29 cellular contexts compared by ENCODE assay signal in the genomic region with DNA sequence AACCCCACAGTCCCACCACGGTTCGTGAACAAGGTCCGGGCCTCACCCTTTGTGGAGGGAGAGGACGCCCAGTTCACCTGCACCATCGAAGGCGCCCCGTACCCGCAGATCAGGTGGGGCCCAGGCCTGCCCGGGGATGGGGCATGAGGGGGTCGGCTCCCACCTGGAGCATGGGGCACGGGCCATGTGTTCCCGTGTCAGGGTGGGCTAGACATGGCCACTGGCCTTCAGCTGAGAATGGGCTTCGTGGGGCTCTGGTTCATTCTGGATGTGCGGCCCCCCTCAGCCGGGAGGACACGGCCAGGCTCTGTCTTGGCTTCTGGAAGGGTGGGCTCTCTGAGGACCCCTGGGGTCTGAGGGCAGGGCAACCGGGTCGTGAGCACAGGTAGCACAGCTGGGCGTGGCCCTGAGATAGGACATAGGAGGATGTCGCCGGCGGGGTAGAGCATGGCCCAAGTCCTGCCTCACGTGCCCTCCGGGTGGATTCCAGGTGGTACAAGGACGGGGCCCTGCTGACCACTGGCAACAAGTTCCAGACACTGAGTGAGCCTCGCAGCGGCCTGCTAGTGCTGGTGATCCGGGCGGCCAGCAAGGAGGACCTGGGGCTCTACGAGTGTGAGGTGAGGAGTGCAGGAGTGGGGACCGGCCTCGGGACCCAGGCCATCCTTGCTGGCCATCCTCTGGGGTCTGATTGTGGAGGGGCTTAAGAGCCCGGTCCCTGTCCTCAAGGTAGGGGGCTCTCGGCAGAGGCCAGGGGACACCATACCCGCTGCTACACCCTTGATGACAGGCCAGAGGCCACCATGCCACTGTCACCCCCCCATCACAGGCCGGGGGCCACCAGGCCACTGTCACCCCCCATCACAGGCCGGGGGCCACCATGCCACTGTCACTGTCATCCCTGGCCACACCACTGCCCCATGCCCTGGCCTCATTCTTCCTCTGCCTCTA. TPM values are rescaled to one million over a fixed set of nuclear protein-coding genes. Genes with fewer than 3 reads are reported as not detected.
DNase-seq lines count a peak whose midpoint lies in the region; ATAC-seq and TF ChIP-seq lines count a peak whose summit lies in the region.
"Had no signal": no experiment of that assay in that cellular context is flagged by ENCODE, and none has a peak within 500 bp of the region (broad histone marks: within the 10 kb centered on the region; RNA-seq: fewer than 3 reads in every experiment).

No MANE protein-coding gene starts in this region.

- H3K27ac ChIP-seq in adrenal gland (no peak overlapping the region), left ventricle myocardium inferior (replicated peaks) (no peak overlapping the region), ovary (no peak overlapping the region)
- H3K27ac ChIP-seq: ascending aorta, dorsolateral prefrontal cortex, neural progenitor cell, upper lobe of left lung had no signal

- no peaks in the 10 kb centered on the region for H3K4me1 ChIP-seq in BE2C
- H3K4me1 ChIP-seq in adrenal gland (replicated peaks in 1 of 2), result no peaks in the 10 kb centered on the region
- H3K4me1 ChIP-seq in left ventricle myocardium inferior, result peaks cover 19% of the 10 kb centered on the region
- H3K4me1 ChIP-seq in ovary (ENCODE audit: insufficient read depth), result no peaks in the 10 kb centered on the region
- H3K4me1 ChIP-seq: ascending aorta, neural progenitor cell, upper lobe of left lung had no signal

- no peaks in the 10 kb centered on the region for H3K9me3 ChIP-seq in BE2C
- no peaks in the 10 kb centered on the region for H3K9me3 ChIP-seq in adrenal gland (replicated peaks in 1 of 3)
- no peaks in the 10 kb centered on the region for H3K9me3 ChIP-seq in left ventricle myocardium inferior (replicated peaks)
- no peaks in the 10 kb centered on the region for H3K9me3 ChIP-seq in ovary
- H3K9me3 ChIP-seq: ascending aorta, upper lobe of left lung had no signal

- DNase-seq in BE2C (peak; percentile 5), adrenal gland (peak in 6 of 7 donors; percentile 1 to 35 (median 15)), left ventricle myocardium inferior (peak; percentile 13), ovary (peak in 4 of 5 donors; percentile 7 to 32 (median 12)), HT-29 (ENCODE audit: low spot score) (no peak), glomerular visceral epithelial cell (ENCODE audit: extremely low spot score) (no peak)
- DNase-seq: ACHN; activated B cell treated with CpG ODN at 0.5 μM for 24 hours; activated T-cell treated with anti-CD3 and anti-CD28 coated beads, Interleukin-2, amount 50 U/mL, for 72 hours; DMS153; IMR-90; islet precursor cell; NCI-H1092; NCI-H187; NCI-H2171 treated with DMSO at 0.1 percent for 48 hours; NCI-H524; PC-3; SHP77 treated with DMSO at 0.1 percent for 48 hours; small intestine; stimulated activated CD4-positive, alpha-beta T cell treated with anti-CD3 and anti-CD28 coated beads, Interleukin-1b, Interleukin-23, amount 100 ng/mL, for 48 hours; stimulated activated CD8-positive, alpha-beta memory T cell treated with anti-CD3 and anti-CD28 coated beads, Interleukin-4, amount 100 ng/mL, for 48 hours; SW 1271; T1000 had no signal

- intact Hi-C loops in adrenal gland (cut with DNase I) (no loop called here), left ventricle myocardium inferior (cut with micrococcal nuclease) (no loop called here), ovary (cut with DNase I) (no loop called here)

- H3K4me3 ChIP-seq in BE2C (ENCODE audit: low read depth, low read length), result no peak overlapping the region
- H3K4me3 ChIP-seq in adrenal gland, result no peak overlapping the region
- H3K4me3 ChIP-seq in left ventricle myocardium inferior, result no peak overlapping the region
- no peak overlapping the region for H3K4me3 ChIP-seq in ovary
- H3K4me3 ChIP-seq: ascending aorta, dorsolateral prefrontal cortex, neural progenitor cell, upper lobe of left lung had no signal

- TF ChIP-seq CTCF in BE2C (IDR thresholded peaks at IDR 0.05; ENCODE audit: low read depth, low read length), result no peak
- TF ChIP-seq CTCF in adrenal gland (IDR thresholded peaks at IDR 0.05), result no peak
- no peak for TF ChIP-seq CTCF in left ventricle myocardium inferior (IDR thresholded peaks at IDR 0.05; ENCODE audit: borderline replicate concordance)
- no peak for TF ChIP-seq CTCF in ovary (IDR thresholded peaks at IDR 0.05)

- H3K27me3 ChIP-seq in BE2C, result no peaks in the 10 kb centered on the region
- H3K27me3 ChIP-seq in adrenal gland, result no peaks in the 10 kb centered on the region
- no peaks in the 10 kb centered on the region for H3K27me3 ChIP-seq in left ventricle myocardium inferior (ENCODE audit: low read depth)
- H3K27me3 ChIP-seq in ovary, result no peaks in the 10 kb centered on the region
- H3K27me3 ChIP-seq: ascending aorta, dorsolateral prefrontal cortex, neural progenitor cell, upper lobe of left lung had no signal

- TF ChIP-seq POLR2A in adrenal gland (IDR thresholded peaks at IDR 0.05), result no peak
- TF ChIP-seq POLR2A in ovary (IDR thresholded peaks at IDR 0.05), result no peak

- H3K36me3 ChIP-seq in BE2C (no peaks in the 10 kb centered on the region), adrenal gland (replicated peaks in 1 of 2) (no peaks in the 10 kb centered on the region), left ventricle myocardium inferior (peaks cover 49% of the 10 kb centered on the region), ovary (no peaks in the 10 kb centered on the region)
- H3K36me3 ChIP-seq: ascending aorta, neural progenitor cell had no signal

- no peak for TF ChIP-seq EP300 in ovary (IDR thresholded peaks at IDR 0.05)

- ATAC-seq in SK-N-SH treated with all-trans-retinoic acid at 6 μM for 48 hours (no peak), GM21723 (IDR thresholded peaks at IDR 0.05; ENCODE audit: unreplicated experiment) (no peak)
- ATAC-seq: activated T-cell treated with anti-CD3 and anti-CD28 coated beads, Interleukin-2, amount 50 U/mL, for 72 hours; PC-3 had no signal

- 84 to 95% (median 88%) methylated on average over 16 to 37 of the region's 37 CpGs for WGBS in adrenal gland, 4 donors
- WGBS in ovary, 3 donors, result 87 to 90% (median 88%) methylated on average over 37 of the region's 37 CpGs

TF ChIP-seq in SK-N-SH treated with all-trans-retinoic acid at 6 μM for 48 hours, 23 proteins besides CTCF, POLR2A, EP300 and RAD21 (continues in another document):
- TF ChIP-seq SNAI2 (CRISPR knock-in tag; IDR thresholded peaks at IDR 0.05), result no peak
- TF ChIP-seq, protein P1, sequence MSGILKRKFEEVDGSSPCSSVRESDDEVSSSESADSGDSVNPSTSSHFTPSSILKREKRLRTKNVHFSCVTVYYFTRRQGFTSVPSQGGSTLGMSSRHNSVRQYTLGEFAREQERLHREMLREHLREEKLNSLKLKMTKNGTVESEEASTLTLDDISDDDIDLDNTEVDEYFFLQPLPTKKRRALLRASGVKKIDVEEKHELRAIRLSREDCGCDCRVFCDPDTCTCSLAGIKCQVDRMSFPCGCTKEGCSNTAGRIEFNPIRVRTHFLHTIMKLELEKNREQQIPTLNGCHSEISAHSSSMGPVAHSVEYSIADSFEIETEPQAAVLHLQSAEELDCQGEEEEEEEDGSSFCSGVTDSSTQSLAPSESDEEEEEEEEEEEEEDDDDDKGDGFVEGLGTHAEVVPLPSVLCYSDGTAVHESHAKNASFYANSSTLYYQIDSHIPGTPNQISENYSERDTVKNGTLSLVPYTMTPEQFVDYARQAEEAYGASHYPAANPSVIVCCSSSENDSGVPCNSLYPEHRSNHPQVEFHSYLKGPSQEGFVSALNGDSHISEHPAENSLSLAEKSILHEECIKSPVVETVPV (CRISPR knock-in tag; IDR thresholded peaks at IDR 0.05), result no peak
- no peak for TF ChIP-seq ISL1 (CRISPR knock-in tag; IDR thresholded peaks at IDR 0.05)
- no peak for TF ChIP-seq CSDC2 (CRISPR knock-in tag; IDR thresholded peaks at IDR 0.05)
- no peak for TF ChIP-seq POU6F1 (CRISPR knock-in tag; IDR thresholded peaks at IDR 0.05; ENCODE audit: borderline replicate concordance, low read depth)
- no peak for TF ChIP-seq ZNF565 (CRISPR knock-in tag; conservative IDR thresholded peaks at IDR 0.05; ENCODE audit: low read depth)

RNA-seq across cellular contexts. Expression of gene TRIM11, which starts 55.5 kb away (rescaled TPM):
- polyA plus RNA-seq in BE2C (2012; ENCODE audit: insufficient read depth, insufficient read length, low read depth), result 76.0 TPM
- 10 to 100 TPM; 12.1 to 26.7 (median 19.1) TPM for total RNA-seq in adrenal gland
- 10 to 100 TPM in 2 of 3 donors, 1 to 10 TPM in 1; 3.5 to 17.2 (median 12.8) TPM for polyA plus RNA-seq in adrenal gland
- 6.2 TPM for total RNA-seq in left ventricle myocardium inferior
- total RNA-seq in ovary, result 10 to 100 TPM; 15.2 to 24.1 (median 20.0) TPM
- polyA plus RNA-seq in ovary, result 10 to 100 TPM in 1 of 2 donors, 1 to 10 TPM in 1; 2.4 to 10.3 TPM
- total RNA-seq in HT-29 (2014; rRNA removed; shearing (Covaris generic)), result 55.9 and 62.2 TPM in 2 replicates

Comparison
In these comparisons a context has a peak if more than half of its experiments do, and no peak if none do; other contexts are left out.
1. DNase-seq: peak in BE2C (single experiment), adrenal gland (6 of 7), left ventricle myocardium inferior (single experiment) and ovary (4 of 5); none in HT-29 (single experiment) and glomerular visceral epithelial cell (single experiment).